Comparison of ENCODE assay signal across 1 cellular context in the genomic region with DNA sequence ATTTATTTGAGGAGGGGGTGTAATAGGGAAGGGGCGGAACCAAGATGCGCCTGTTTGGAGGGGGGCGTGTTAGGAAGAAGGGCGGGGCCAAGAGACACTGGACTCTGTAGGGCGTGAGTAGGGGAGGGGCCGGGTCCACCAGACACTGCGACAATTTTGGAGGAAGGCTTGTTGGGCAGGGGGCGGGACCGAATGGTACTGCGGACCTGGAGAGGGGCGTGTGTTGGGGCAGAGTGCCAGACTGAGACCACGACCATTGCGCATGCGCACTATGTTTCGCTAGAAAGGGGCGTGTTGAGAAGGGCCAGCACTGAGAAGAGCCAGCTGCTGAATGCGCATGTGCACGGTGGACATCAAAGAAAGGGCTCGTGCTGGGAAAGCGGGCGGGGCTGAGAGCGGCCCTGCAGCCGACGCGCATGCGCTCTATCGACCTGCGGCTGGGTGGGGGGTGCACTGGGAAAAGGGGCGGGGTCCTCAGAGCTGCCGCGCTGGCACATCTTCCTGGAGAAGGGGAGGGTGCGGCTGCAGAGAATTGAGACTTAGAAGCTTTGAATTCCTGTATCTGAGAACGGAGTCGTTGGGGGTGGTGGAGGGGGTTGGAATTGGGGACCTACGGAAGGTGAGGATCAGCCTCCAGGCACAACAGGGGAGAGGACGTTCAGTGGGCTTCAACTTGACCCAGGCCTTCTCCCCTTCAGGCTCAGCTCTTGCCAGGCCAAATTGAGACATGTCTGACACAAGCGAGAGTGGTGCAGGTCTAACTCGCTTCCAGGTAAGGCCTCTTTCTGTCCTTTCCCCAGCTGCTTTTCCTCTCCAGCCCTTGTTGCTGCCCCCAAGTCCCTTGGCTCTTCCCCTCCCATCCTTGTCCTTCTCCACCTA.
A peak's percentile ranks its signal among the peaks of the same experiment; 100 is the strongest.
TF ChIP-seq lines count a peak whose summit lies in the region.

No MANE protein-coding gene starts in this region.

TF ChIP-seq in GM12878, 131 proteins besides CTCF, POLR2A, EP300 and RAD21 (continued from another document):
- no peak for TF ChIP-seq ZSCAN29 (IDR thresholded peaks at IDR 0.05)
- TF ChIP-seq ZBTB40 (IDR thresholded peaks at IDR 0.05; ENCODE audit: borderline replicate concordance), result no peak
- TF ChIP-seq TCF7 (IDR thresholded peaks at IDR 0.05; ENCODE audit: borderline replicate concordance), result peak; percentile 68
- 0 out of 2 replicates have a peak, but pooled peaks have one; percentile 14 for TF ChIP-seq TCF12 (IDR thresholded peaks at IDR 0.05; ENCODE audit: low read depth, low read length)
- TF ChIP-seq IKZF1 (conservative IDR thresholded peaks at IDR 0.05), result peak; percentile 47; the same call in 1 of the 2 replicates
